Comparison of ENCODE assay signal across 25 cellular contexts in genomic region chr10:28580825-28581224, GRCh38. TPM values are rescaled to one million over a fixed set of nuclear protein-coding genes. Genes with fewer than 3 reads are reported as not detected.
DNase-seq lines count a peak whose midpoint lies in the region; ATAC-seq, FAIRE-seq and TF ChIP-seq lines count a peak whose summit lies in the region.
"Had no signal": no experiment of that assay in that cellular context is flagged by ENCODE, and none has a peak within 500 bp of the region (broad histone marks: within the 10 kb centered on the region; RNA-seq: fewer than 3 reads in every experiment).

No MANE protein-coding gene starts in this region.

- H3K4me1 Mint-ChIP-seq in CD4-positive, alpha-beta memory T cell, result peaks cover 53 to 83% (median 65%) of the 10 kb centered on the region in 4 donors
- H3K4me1 Mint-ChIP-seq in endothelial cell (ENCODE audit: unreplicated experiment) (peaks cover 25% of the 10 kb centered on the region), natural killer cell (peaks cover 76 to 81% of the 10 kb centered on the region in 2 donors)

- intact Hi-C loops in CD4-positive, alpha-beta memory T cell (cut with micrococcal nuclease), result no loop called here
- intact Hi-C loops in natural killer cell (cut with micrococcal nuclease), result no loop called here
- intact Hi-C loops in pancreas (cut with DNase I), result no loop called here

- no peaks in the 10 kb centered on the region for H3K27me3 ChIP-seq in CD4-positive, alpha-beta memory T cell (ENCODE audit: insufficient read depth, low read length)
- H3K27me3 ChIP-seq in pancreas, result no peaks in the 10 kb centered on the region
- H3K27me3 ChIP-seq: neutrophil, thyroid gland had no signal

- no peak for ATAC-seq in natural killer cell
- no peak for ATAC-seq in pancreas
- ATAC-seq in GM18519 (IDR thresholded peaks at IDR 0.05; ENCODE audit: low FRiP score, unreplicated experiment), result no peak
- ATAC-seq: GM12878, HCT116, K562, Right ventricle myocardium inferior had no signal

- no peaks in the 10 kb centered on the region for H3K27me3 Mint-ChIP-seq in CD4-positive, alpha-beta memory T cell
- H3K27me3 Mint-ChIP-seq in endothelial cell (ENCODE audit: unreplicated experiment) (peaks cover 4% of the 10 kb centered on the region), natural killer cell (ENCODE audit: low read depth in 2 of 2) (no peaks in the 10 kb centered on the region)
- H3K27me3 Mint-ChIP-seq: activated naive CD8-positive, alpha-beta T cell treated with anti-CD3 and anti-CD28 coated beads, Interleukin-2, amount 10 ng/mL, durations not matched to agents 7 days and 5 days had no signal

- no peak for DNase-seq in CD4-positive, alpha-beta memory T cell
- DNase-seq in endothelial cell (ENCODE audit: low spot score), result no peak
- no peak for DNase-seq in natural killer cell
- DNase-seq in pancreas, result no peak
- DNase-seq in NOMO-1 treated with dmso at 0.1 percent for 144 hours (lab: John Stamatoyannopoulos, UW; ENCODE audit: unreplicated experiment), result no peak
- DNase-seq: activated CD4-positive, CD25-positive, alpha-beta regulatory T cell; activated CD8-positive, alpha-beta memory T cell treated with anti-CD3 and anti-CD28 coated beads for 24 hours; activated naive CD8-positive, alpha-beta T cell treated with anti-CD3 and anti-CD28 coated beads, Interleukin-2, amount 10 ng/mL, durations not matched to agents 7 days and 5 days; COR-L47; cortex of kidney; DMS79; NCI-H1694 treated with DMSO at 0.1 percent for 48 hours; NCI-H526; stimulated activated CD4-positive, alpha-beta T cell treated with anti-CD3 and anti-CD28 coated beads, Interleukin-2, amount 100 ng/mL, for 48 hours; stimulated activated naive CD4-positive, alpha-beta T cell treated with Interleukin-2 at 50 U/mL for 16 hours; thyroid gland had no signal

- H3K9me3 ChIP-seq in CD4-positive, alpha-beta memory T cell (ENCODE audit: control insufficient read depth in 1 of 2, low read length in 2 of 2), result no peaks in the 10 kb centered on the region
- H3K9me3 ChIP-seq in HEK293 (ENCODE audit: control insufficient read depth, insufficient read depth, low read depth, low read length), result no peaks in the 10 kb centered on the region
- H3K9me3 ChIP-seq in pancreas, result no peaks in the 10 kb centered on the region
- H3K9me3 ChIP-seq: neutrophil, thyroid gland had no signal

- 97 to 98% methylated on average over 1 of the region's 1 CpG for WGBS in pancreas, 2 donors

- CTCF ChIA-PET in CD4-positive, alpha-beta memory T cell (lab: Charles Lee; ENCODE audit: partially characterized antibody), result interaction anchor here (1.4 kb wide), 1 partner anchor 8 kb away, joined by 3 read pairs; no protein-coding TSS in a partner anchor
- CTCF ChIA-PET in HEK293 (lab: Yijun Ruan, JAX), result interaction anchor here (1.5 kb wide), 1 partner anchor 11 kb away, joined by 3 read pairs; no protein-coding TSS in a partner anchor

- peaks cover 63% of the 10 kb centered on the region for H3K4me1 ChIP-seq in CD4-positive, alpha-beta memory T cell (ENCODE audit: insufficient read depth, low read length)
- peaks cover 13% of the 10 kb centered on the region for H3K4me1 ChIP-seq in HEK293 (ENCODE audit: control insufficient read depth, insufficient read depth, low read length)
- peaks cover 11 to 30% (median 16%) of the 10 kb centered on the region in 3 donors for H3K4me1 ChIP-seq in pancreas

- POLR2A ChIA-PET in CD4-positive, alpha-beta memory T cell (lab: Charles Lee; ENCODE audit: partially characterized antibody), result interaction anchor here (0.6 to 1.5 kb wide), 2 partner anchors 48 to 1459 kb away, joined by 4 read pairs; no protein-coding TSS in a partner anchor
- POLR2A ChIA-PET in HEK293 (lab: Yijun Ruan, JAX), result interaction anchor here (0.6 to 0.7 kb wide), 4 partner anchors 9 to 356 kb away, joined by 3 to 6 read pairs (median 3); no protein-coding TSS in a partner anchor

- TF ChIP-seq CTCF in HEK293 (tag by site-specific recombination; IDR thresholded peaks at IDR 0.05) (no peak), endothelial cell (IDR thresholded peaks at IDR 0.05; ENCODE audit: unreplicated experiment) (no peak), natural killer cell (IDR thresholded peaks at IDR 0.05) (no peak), pancreas (IDR thresholded peaks at IDR 0.05) (no peak)

- H3K36me3 Mint-ChIP-seq in CD4-positive, alpha-beta memory T cell, result peaks cover 24 to 61% of the 10 kb centered on the region in 2 donors
- H3K36me3 Mint-ChIP-seq in endothelial cell (ENCODE audit: low read depth, unreplicated experiment) (peaks cover 13% of the 10 kb centered on the region), natural killer cell (no peaks in the 10 kb centered on the region)

- H3K36me3 ChIP-seq in CD4-positive, alpha-beta memory T cell (ENCODE audit: insufficient read depth, low read length), result peaks cover 16% of the 10 kb centered on the region
- H3K36me3 ChIP-seq in HEK293 (ENCODE audit: control insufficient read depth in 2 of 2, insufficient read depth in 1 of 2, low read length in 2 of 2) (peaks cover 16 to 77% of the 10 kb centered on the region in 2 experiments), pancreas (no peaks in the 10 kb centered on the region)

- no peak for FAIRE-seq in pancreas (lab: Jason Lieb, UNC)
- FAIRE-seq: endometrium, GM12878, K562 had no signal

- H3K4me3 ChIP-seq in CD4-positive, alpha-beta memory T cell (ENCODE audit: low read length in 2 of 2), result no peak overlapping the region
- no peak overlapping the region for H3K4me3 ChIP-seq in HEK293 (ENCODE audit: low read depth, low read length)
- no peak overlapping the region for H3K4me3 ChIP-seq in pancreas
- H3K4me3 ChIP-seq: GM12878, K562, thyroid gland had no signal

- H3K27ac ChIP-seq in CD4-positive, alpha-beta memory T cell (ENCODE audit: low read depth, low read length), result no peak overlapping the region
- H3K27ac ChIP-seq in HEK293 (ENCODE audit: extremely low read depth, low read depth, low read length), result no peak overlapping the region
- H3K27ac ChIP-seq in pancreas, result no peak overlapping the region
- H3K27ac ChIP-seq: thyroid gland had no signal

- H3K27ac Mint-ChIP-seq in CD4-positive, alpha-beta memory T cell, result peak overlapping the region in 6 of 7 donors; percentile 3 to 55 (median 30)
- peak overlapping the region; percentile 78 for H3K27ac Mint-ChIP-seq in endothelial cell (ENCODE audit: unreplicated experiment)
- H3K27ac Mint-ChIP-seq in natural killer cell, result peak overlapping the region; percentile 43 to 58
- H3K27ac Mint-ChIP-seq: activated naive CD8-positive, alpha-beta T cell treated with anti-CD3 and anti-CD28 coated beads, Interleukin-2, amount 10 ng/mL, durations not matched to agents 7 days and 5 days had no signal

- peak overlapping the region in 1 of 8 donors; percentile 0 for H3K4me3 Mint-ChIP-seq in CD4-positive, alpha-beta memory T cell
- H3K4me3 Mint-ChIP-seq in endothelial cell (ENCODE audit: unreplicated experiment) (no peak overlapping the region), natural killer cell (no peak overlapping the region)
- H3K4me3 Mint-ChIP-seq: activated naive CD8-positive, alpha-beta T cell treated with anti-CD3 and anti-CD28 coated beads, Interleukin-2, amount 10 ng/mL, durations not matched to agents 7 days and 5 days; activated T-helper 1 cell treated with anti-CD3 and anti-CD28 coated beads, Interleukin-12 subunit alpha, Interleukin-12 subunit beta, Interleukin-2, Interleukin-4 antibody, amounts not matched to agents 30 ng/mL and 10 ng/mL and 1 ng/mL, durations not matched to agents 14 hours and 24 hours and 36 hours had no signal

- peaks cover 0 to 2% (median 0%) of the 10 kb centered on the region in 8 donors for H3K9me3 Mint-ChIP-seq in CD4-positive, alpha-beta memory T cell
- H3K9me3 Mint-ChIP-seq in endothelial cell (ENCODE audit: unreplicated experiment) (no peaks in the 10 kb centered on the region), natural killer cell (no peaks in the 10 kb centered on the region)
- H3K9me3 Mint-ChIP-seq: activated naive CD8-positive, alpha-beta T cell treated with anti-CD3 and anti-CD28 coated beads, Interleukin-2, amount 10 ng/mL, durations not matched to agents 7 days and 5 days; activated T-helper 1 cell treated with anti-CD3 and anti-CD28 coated beads, Interleukin-12 subunit alpha, Interleukin-12 subunit beta, Interleukin-2, Interleukin-4 antibody, amounts not matched to agents 30 ng/mL and 10 ng/mL and 1 ng/mL, durations not matched to agents 14 hours and 24 hours and 36 hours had no signal

TF ChIP-seq in HEK293, 187 proteins besides CTCF, POLR2A, EP300 and RAD21:
- TF ChIP-seq ZNF221 (tag by site-specific recombination; IDR thresholded peaks at IDR 0.05; ENCODE audit: borderline replicate concordance) (no peak), SCRT2 (tag by site-specific recombination; IDR thresholded peaks at IDR 0.05) (peak; percentile 66), ZNF596 (tag by site-specific recombination; IDR thresholded peaks at IDR 0.05) (no peak), SETDB1 (IDR thresholded peaks at IDR 0.05; ENCODE audit: insufficient read length, low read length) (no peak), ZSCAN5A (tag by site-specific recombination; IDR thresholded peaks at IDR 0.05) (no peak), ZNF146 (tag by site-specific recombination; IDR thresholded peaks at IDR 0.05) (no peak), ZEB2 (tag by site-specific recombination; IDR thresholded peaks at IDR 0.05) (no peak), ZNF521 (tag by site-specific recombination; IDR thresholded peaks at IDR 0.05) (no peak), SCRT1 (tag by site-specific recombination; IDR thresholded peaks at IDR 0.05; ENCODE audit: borderline replicate concordance) (peak; percentile 38; the same call in 1 of the 2 replicates)

RNA-seq across cellular contexts. Expression of gene WAC, which starts 47.9 kb away (rescaled TPM):
- 100 to 1,000 TPM; 170 to 174 TPM for total RNA-seq in CD4-positive, alpha-beta memory T cell
- polyA plus RNA-seq in CD4-positive, alpha-beta memory T cell, result 100 to 1,000 TPM in 1 of 2 donors, 10 to 100 TPM in 1; 44.1 to 114 TPM
- total RNA-seq in endothelial cell (ENCODE audit: unreplicated experiment), result 122 TPM
- total RNA-seq in natural killer cell, result 100 to 1,000 TPM; 225 to 245 (median 226) TPM
- total RNA-seq in pancreas, result 10 to 100 TPM; 41.6 to 70.5 (median 45.9) TPM
- polyA plus RNA-seq in pancreas, result 10 to 100 TPM; 17.4 to 34.3 TPM
